Comparison of ENCODE assay signal across 1 cellular context in the genomic region with DNA sequence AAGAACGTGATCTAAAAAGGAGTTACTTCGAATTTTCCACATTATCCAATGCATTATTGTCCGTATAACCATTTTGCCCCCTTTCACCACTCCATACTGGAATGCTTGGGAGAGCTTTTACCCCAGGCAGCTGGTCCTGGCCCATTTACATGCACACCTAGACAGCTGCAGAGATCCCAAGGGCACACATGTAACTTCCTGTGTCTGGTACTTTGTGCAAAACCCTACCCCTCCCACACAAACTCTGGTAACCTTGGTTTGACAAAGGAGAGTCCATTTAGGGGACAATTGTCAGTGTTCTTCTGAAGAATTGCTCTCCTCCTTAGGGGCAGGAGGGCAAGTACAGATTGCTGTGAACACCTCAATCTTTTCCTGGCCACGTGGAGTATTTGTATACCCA.
TF ChIP-seq lines count a peak whose summit lies in the region.

No MANE protein-coding gene starts in this region.

TF ChIP-seq in GM12878, 131 proteins besides CTCF, POLR2A, EP300 and RAD21:
- TF ChIP-seq YY1 (IDR thresholded peaks at IDR 0.05; ENCODE audit: low read depth, low read length) (no peak), BACH1 (IDR thresholded peaks at IDR 0.05; ENCODE audit: borderline replicate concordance) (no peak), RB1 (IDR thresholded peaks at IDR 0.05; ENCODE audit: borderline replicate concordance) (no peak), MTA3 (IDR thresholded peaks at IDR 0.05; ENCODE audit: borderline replicate concordance, low read length) (no peak)
